In genomic region chr12:96447256-96447655, GRCh38 we compare ENCODE assay signal across 1 cellular context.
TF ChIP-seq lines count a peak whose summit lies in the region.

No MANE protein-coding gene starts in this region.

TF ChIP-seq in endothelial cell of umbilical vein, 7 proteins besides CTCF, POLR2A, EP300 and RAD21 (continued from another document):
- TF ChIP-seq EZH2 (IDR thresholded peaks at IDR 0.05; ENCODE audit: borderline replicate concordance, low read depth, low read length, severe bottlenecking) = no peak
- TF ChIP-seq JUN (IDR thresholded peaks at IDR 0.05; ENCODE audit: borderline replicate concordance, insufficient read depth, insufficient read length, low read depth) = no peak
- TF ChIP-seq GATA2 (IDR thresholded peaks at IDR 0.05; ENCODE audit: insufficient read depth, insufficient read length, low read depth, low read length) = no peak
